In the genomic region with DNA sequence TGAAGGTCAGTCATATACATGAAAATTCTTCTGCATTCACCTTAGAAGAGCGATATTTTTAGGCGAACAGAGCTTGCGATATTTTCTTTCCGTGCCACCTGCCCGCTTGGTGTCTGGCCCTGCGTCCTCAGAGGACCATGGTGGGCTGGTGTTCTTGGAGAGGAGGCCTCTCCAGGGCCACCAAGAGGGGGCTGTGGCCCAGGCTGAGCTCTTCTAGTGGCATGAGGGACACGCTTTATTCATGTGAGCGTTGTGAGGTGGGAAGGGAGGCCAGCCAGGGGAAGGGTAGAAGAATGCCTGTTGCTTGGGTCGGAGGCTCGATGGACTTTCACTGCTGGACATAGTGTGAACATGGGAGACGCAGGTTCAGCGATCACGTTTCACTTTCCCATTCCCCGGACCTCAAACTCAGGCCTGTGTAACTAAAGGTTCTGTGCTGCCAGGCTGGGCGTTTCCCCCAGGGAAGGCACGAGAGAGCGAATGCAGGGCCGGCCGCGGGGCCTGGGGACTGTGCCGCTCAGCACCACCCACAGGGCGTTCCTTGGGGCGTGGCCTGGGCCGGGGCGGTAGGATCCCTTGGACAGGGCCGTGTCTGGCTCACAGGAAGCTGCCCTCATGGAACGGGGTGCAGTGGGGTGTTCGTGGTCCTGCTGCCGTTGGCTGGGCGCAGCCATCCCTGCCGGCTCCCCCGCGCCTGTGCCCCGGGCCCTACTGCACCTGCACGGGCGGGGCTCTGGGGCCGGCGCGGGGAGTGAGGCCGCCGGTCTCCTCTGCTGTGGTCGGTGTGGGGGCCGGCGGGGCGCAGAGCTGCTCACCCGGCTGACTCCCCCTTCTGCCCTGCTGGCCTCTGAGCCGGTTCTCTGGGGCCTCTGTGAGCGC, we compare ENCODE assay signal across 1 cellular context.
TF ChIP-seq lines count a peak whose summit lies in the region.

No MANE protein-coding gene starts in this region.

TF ChIP-seq in SK-N-SH treated with all-trans-retinoic acid at 6 μM for 48 hours, 23 proteins besides CTCF, POLR2A, EP300 and RAD21 (continued from another document):
- TF ChIP-seq, protein P1, sequence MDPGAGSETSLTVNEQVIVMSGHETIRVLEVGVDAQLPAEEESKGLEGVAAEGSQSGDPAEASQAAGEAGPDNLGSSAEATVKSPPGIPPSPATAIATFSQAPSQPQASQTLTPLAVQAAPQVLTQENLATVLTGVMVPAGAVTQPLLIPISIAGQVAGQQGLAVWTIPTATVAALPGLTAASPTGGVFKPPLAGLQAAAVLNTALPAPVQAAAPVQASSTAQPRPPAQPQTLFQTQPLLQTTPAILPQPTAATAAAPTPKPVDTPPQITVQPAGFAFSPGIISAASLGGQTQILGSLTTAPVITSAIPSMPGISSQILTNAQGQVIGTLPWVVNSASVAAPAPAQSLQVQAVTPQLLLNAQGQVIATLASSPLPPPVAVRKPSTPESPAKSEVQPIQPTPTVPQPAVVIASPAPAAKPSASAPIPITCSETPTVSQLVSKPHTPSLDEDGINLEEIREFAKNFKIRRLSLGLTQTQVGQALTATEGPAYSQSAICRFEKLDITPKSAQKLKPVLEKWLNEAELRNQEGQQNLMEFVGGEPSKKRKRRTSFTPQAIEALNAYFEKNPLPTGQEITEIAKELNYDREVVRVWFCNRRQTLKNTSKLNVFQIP (CRISPR knock-in tag; IDR thresholded peaks at IDR 0.05; ENCODE audit: borderline replicate concordance, low read depth), result no peak
TF ChIP-seq in SK-N-SH treated with all-trans-retinoic acid at 6 μM for 48 hours: peak in this region for 0.
